1 cellular context compared by ENCODE assay signal in genomic region chr1:207644852-207645631, GRCh38.
TF ChIP-seq lines count a peak whose summit lies in the region.

CR1L (plus strand) TSS chr1:207645133; CDS start chr1:207645234, 101 bp downstream.

TF ChIP-seq in SK-N-SH, 30 proteins besides CTCF, POLR2A, EP300 and RAD21 (continued from another document):
- TF ChIP-seq ZBTB33 (IDR thresholded peaks at IDR 0.05; ENCODE audit: borderline replicate concordance, low read depth), result no peak
- no peak for TF ChIP-seq ELF1 (IDR thresholded peaks at IDR 0.05)
- TF ChIP-seq SMC3 (IDR thresholded peaks at IDR 0.05; ENCODE audit: low read depth, low read length), result no peak
- 0 out of 2 replicates have a peak, but pooled peaks have one; percentile 82 for TF ChIP-seq SIN3A (IDR thresholded peaks at IDR 0.05; ENCODE audit: borderline replicate concordance, low read depth, low read length)
